Comparison of ENCODE assay signal across 13 cellular contexts in genomic region chr10:4771554-4772201, GRCh38. TPM values are rescaled to one million over a fixed set of nuclear protein-coding genes. Genes with fewer than 3 reads are reported as not detected.
DNase-seq lines count a peak whose midpoint lies in the region; ATAC-seq and TF ChIP-seq lines count a peak whose summit lies in the region.
"Had no signal": no experiment of that assay in that cellular context is flagged by ENCODE, and none has a peak within 500 bp of the region (broad histone marks: within the 10 kb centered on the region; RNA-seq: fewer than 3 reads in every experiment).

No MANE protein-coding gene starts in this region.

- peak overlapping the region; percentile 76 for H3K27ac Mint-ChIP-seq in chondrocyte (ENCODE audit: unreplicated experiment)
- H3K27ac Mint-ChIP-seq: activated naive CD8-positive, alpha-beta T cell treated with anti-CD3 and anti-CD28 coated beads for 36 hours had no signal

- no peaks in the 10 kb centered on the region for H3K27me3 Mint-ChIP-seq in chondrocyte (ENCODE audit: low read depth)

- no peaks in the 10 kb centered on the region for H3K9me3 Mint-ChIP-seq in chondrocyte (ENCODE audit: low read depth)
- H3K9me3 Mint-ChIP-seq: activated naive CD8-positive, alpha-beta T cell treated with anti-CD3 and anti-CD28 coated beads for 36 hours had no signal

- no peak overlapping the region for H3K27ac ChIP-seq in 22Rv1

- H3K36me3 Mint-ChIP-seq in chondrocyte (ENCODE audit: low read depth): no peaks in the 10 kb centered on the region
- H3K36me3 Mint-ChIP-seq: activated naive CD8-positive, alpha-beta T cell treated with anti-CD3 and anti-CD28 coated beads for 36 hours had no signal

- DNase-seq in HT-29 (ENCODE audit: low spot score) (peak; percentile 17), chondrocyte (ENCODE audit: low spot score) (no peak), myocyte (ENCODE audit: low read depth) (peak; percentile 43), OCI-M1 (lab: John Stamatoyannopoulos, UW) (no peak), UCSD-AML1 (lab: John Stamatoyannopoulos, UW; ENCODE audit: unreplicated experiment) (no peak)
- DNase-seq: activated CD4-positive, alpha-beta T cell treated with anti-CD3 and anti-CD28 coated beads, Interleukin-2, amount 50 U/mL, for 48 hours; activated naive CD8-positive, alpha-beta T cell treated with anti-CD3 and anti-CD28 coated beads for 36 hours; MM.1S; NCI-H526 treated with DMSO at 0.1 percent for 48 hours; posterior cingulate gyrus had no signal

- H3K4me1 Mint-ChIP-seq in chondrocyte (ENCODE audit: low read depth): peaks cover 45% of the 10 kb centered on the region

- ATAC-seq in HG03135 (IDR thresholded peaks at IDR 0.05; ENCODE audit: unreplicated experiment) (no peak), HG03378 (IDR thresholded peaks at IDR 0.05; ENCODE audit: unreplicated experiment) (no peak)

- no peak overlapping the region for H3K4me3 Mint-ChIP-seq in chondrocyte (ENCODE audit: unreplicated experiment)
- H3K4me3 Mint-ChIP-seq: activated naive CD8-positive, alpha-beta T cell treated with anti-CD3 and anti-CD28 coated beads for 36 hours had no signal

- TF ChIP-seq CTCF in 22Rv1 (IDR thresholded peaks at IDR 0.05) (0 out of 2 replicates have a peak, but pooled peaks have one; percentile 30), chondrocyte (IDR thresholded peaks at IDR 0.05) (peak; percentile 21)

RNA-seq across cellular contexts. Expression of gene AKR1E2, which starts 54.3 kb away (rescaled TPM):
- 3.3 and 5.3 TPM in 2 replicates for total RNA-seq in HT-29 (2014; rRNA removed; shearing (Covaris generic))
- total RNA-seq in chondrocyte (4.1 to 5.3 TPM (median 4.9 TPM) in 3 replicates), myocyte (not detected in 2 replicates)
- polyA plus RNA-seq in myocyte (2012): not detected

Comparison
In these comparisons a context has a peak if more than half of its experiments do, and no peak if none do; other contexts are left out.
1. DNase-seq: peak in HT-29 (single experiment) and myocyte (single experiment); none in chondrocyte (single experiment), OCI-M1 (single experiment) and UCSD-AML1 (single experiment).